8 cellular contexts compared by ENCODE assay signal in the genomic region with DNA sequence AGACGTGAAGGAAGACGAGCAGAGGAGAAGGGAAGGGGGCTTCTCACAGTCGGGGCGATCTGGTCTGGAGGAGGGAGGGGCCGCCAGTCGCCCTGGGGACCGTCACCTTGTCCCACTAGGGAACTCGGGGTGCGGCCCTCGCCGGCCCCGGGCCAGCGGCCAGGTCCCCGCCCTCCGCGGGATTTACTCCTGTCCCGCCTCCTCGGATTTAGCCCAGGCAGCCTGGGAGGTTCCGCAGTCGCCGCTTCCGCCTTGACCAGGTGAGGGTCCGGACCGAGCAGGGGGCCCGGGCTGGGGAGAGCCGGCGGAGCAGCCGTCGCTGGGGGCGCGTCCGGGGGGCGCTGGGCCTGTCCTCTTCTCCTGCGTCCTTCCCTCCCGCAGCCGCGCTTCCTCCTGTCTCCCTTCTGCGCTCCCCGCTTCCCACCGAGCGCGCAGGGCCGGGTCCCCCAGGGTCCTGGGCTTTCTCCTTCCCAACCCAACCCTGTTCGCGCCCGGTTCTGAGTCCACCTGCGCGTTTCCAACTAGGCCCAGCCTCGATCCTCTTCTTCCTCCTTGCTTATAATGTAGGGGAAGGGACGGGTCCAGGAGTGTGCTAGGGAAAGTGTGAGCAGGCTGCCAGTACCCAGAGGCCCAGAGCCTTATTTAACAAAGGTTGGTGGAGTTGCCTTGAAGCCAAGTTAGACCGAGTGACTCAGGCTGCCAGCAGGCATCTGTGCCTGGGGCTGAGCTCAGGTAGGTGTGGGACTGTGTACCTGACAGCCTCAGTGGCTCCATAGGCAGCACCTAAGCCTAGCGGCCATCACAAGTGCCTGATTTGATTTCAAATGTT. TPM values are rescaled to one million over a fixed set of nuclear protein-coding genes. Genes with fewer than 3 reads are reported as not detected.
A peak's percentile ranks its signal among the peaks of the same experiment; 100 is the strongest.
DNase-seq lines count a peak whose midpoint lies in the region; ATAC-seq and TF ChIP-seq lines count a peak whose summit lies in the region.

A gene (plus strand): TSS at position 235 of the 829 bp plus-strand sequence. CDS start 1,838 bp downstream, outside the sequence.

- H3K36me3 Mint-ChIP-seq in activated T-helper 1 cell treated with anti-CD3 and anti-CD28 coated beads, Interleukin-12 subunit alpha, Interleukin-12 subunit beta, Interleukin-2, Interleukin-4 antibody, amounts not matched to agents 30 ng/mL and 10 ng/mL and 1 ng/mL, durations not matched to agents 14 hours and 24 hours and 36 hours (ENCODE audit: low read depth) = peaks cover 6% of the 10 kb centered on the region

- H2AFZ ChIP-seq in hepatocyte = peak within 1 kb of the TSS; percentile 85

- no peaks in the 10 kb centered on the region for H3K36me3 ChIP-seq in hepatocyte (replicated peaks; ENCODE audit: insufficient read depth, low read depth)

- 5% methylated on average over 31 of the region's 52 CpGs for WGBS in hepatocyte (ENCODE audit: low lambda C conversion rate, missing lambda C conversion rate)

- peak within 1 kb of the TSS; percentile 51 for H3K4me3 ChIP-seq in hepatocyte

- H3K27me3 Mint-ChIP-seq in activated T-helper 1 cell treated with anti-CD3 and anti-CD28 coated beads, Interleukin-12 subunit alpha, Interleukin-12 subunit beta, Interleukin-2, Interleukin-4 antibody, amounts not matched to agents 30 ng/mL and 10 ng/mL and 1 ng/mL, durations not matched to agents 14 hours and 24 hours and 36 hours (ENCODE audit: insufficient read depth) = peaks cover 47% of the 10 kb centered on the region

- H3K9me3 ChIP-seq in hepatocyte (ENCODE audit: low read depth) = no peaks in the 10 kb centered on the region

- DNase-seq in ELF-1 (ENCODE audit: low read depth, low spot score) (peak; percentile 51), hepatocyte (ENCODE audit: low spot score) (peak; percentile 74), sciatic nerve (ENCODE audit: low spot score) (peak; percentile 71), epidermal melanocyte (ENCODE audit: insufficient read length, low spot score) (no peak)
- no peak for DNase-seq in activated T-helper 1 cell treated with anti-CD3 and anti-CD28 coated beads, Interleukin-12 subunit alpha, Interleukin-12 subunit beta, Interleukin-2, Interleukin-4 antibody, amounts not matched to agents 30 ng/mL and 10 ng/mL and 1 ng/mL, durations not matched to agents 14 hours and 24 hours and 36 hours (ENCODE audit: low spot score)

- intact Hi-C loops in activated T-helper 1 cell treated with anti-CD3 and anti-CD28 coated beads, Interleukin-12 subunit alpha, Interleukin-12 subunit beta, Interleukin-2, Interleukin-4 antibody, amounts not matched to agents 30 ng/mL and 10 ng/mL and 1 ng/mL, durations not matched to agents 14 hours and 24 hours and 36 hours (cut with micrococcal nuclease) = no loop called here
- intact Hi-C loops in sciatic nerve (cut with DNase I) = no loop called here

- peak within 1 kb of the TSS; percentile 57 for H3K27ac ChIP-seq in hepatocyte

- no peaks in the 10 kb centered on the region for H3K27me3 ChIP-seq in hepatocyte

- no peaks in the 10 kb centered on the region for H3K9me2 ChIP-seq in hepatocyte (replicated peaks; ENCODE audit: insufficient read depth)

- H4K20me1 ChIP-seq in hepatocyte (ENCODE audit: insufficient read depth, poor library complexity, severe bottlenecking) = no peaks in the 10 kb centered on the region

- no peak for TF ChIP-seq CTCF in hepatocyte (IDR thresholded peaks at IDR 0.05; ENCODE audit: poor library complexity)

- ATAC-seq in sciatic nerve (peak; percentile 38), HG02885 (IDR thresholded peaks at IDR 0.05; ENCODE audit: poor library complexity, unreplicated experiment) (no peak), GM18873 (IDR thresholded peaks at IDR 0.05; ENCODE audit: low FRiP score, unreplicated experiment) (no peak), HG03342 (IDR thresholded peaks at IDR 0.05; ENCODE audit: unreplicated experiment) (no peak)

- no peak within 1 kb of the TSS for H3K4me3 Mint-ChIP-seq in activated T-helper 1 cell treated with anti-CD3 and anti-CD28 coated beads, Interleukin-12 subunit alpha, Interleukin-12 subunit beta, Interleukin-2, Interleukin-4 antibody, amounts not matched to agents 30 ng/mL and 10 ng/mL and 1 ng/mL, durations not matched to agents 14 hours and 24 hours and 36 hours

- peaks cover 11% of the 10 kb centered on the region for H3K4me1 ChIP-seq in hepatocyte (ENCODE audit: insufficient read depth)

- peaks cover 5% of the 10 kb centered on the region for H3K4me1 Mint-ChIP-seq in activated T-helper 1 cell treated with anti-CD3 and anti-CD28 coated beads, Interleukin-12 subunit alpha, Interleukin-12 subunit beta, Interleukin-2, Interleukin-4 antibody, amounts not matched to agents 30 ng/mL and 10 ng/mL and 1 ng/mL, durations not matched to agents 14 hours and 24 hours and 36 hours (ENCODE audit: low read depth)

- peak within 1 kb of the TSS; percentile 99 for H3K4me2 ChIP-seq in hepatocyte

- H3K79me2 ChIP-seq in hepatocyte = peaks cover 9% of the 10 kb centered on the region

- H3K27ac Mint-ChIP-seq in activated T-helper 1 cell treated with anti-CD3 and anti-CD28 coated beads, Interleukin-12 subunit alpha, Interleukin-12 subunit beta, Interleukin-2, Interleukin-4 antibody, amounts not matched to agents 30 ng/mL and 10 ng/mL and 1 ng/mL, durations not matched to agents 14 hours and 24 hours and 36 hours = peak within 1 kb of the TSS; percentile 13

- peaks cover 9% of the 10 kb centered on the region for H3K9me3 Mint-ChIP-seq in activated T-helper 1 cell treated with anti-CD3 and anti-CD28 coated beads, Interleukin-12 subunit alpha, Interleukin-12 subunit beta, Interleukin-2, Interleukin-4 antibody, amounts not matched to agents 30 ng/mL and 10 ng/mL and 1 ng/mL, durations not matched to agents 14 hours and 24 hours and 36 hours

RNA-seq across cellular contexts. Expression of the gene that starts here (rescaled TPM):
- 3.8 and 4.9 TPM in 2 replicates for total RNA-seq in activated T-helper 1 cell treated with anti-CD3 and anti-CD28 coated beads, Interleukin-12 subunit alpha, Interleukin-12 subunit beta, Interleukin-2, Interleukin-4 antibody, amounts not matched to agents 30 ng/mL and 10 ng/mL and 1 ng/mL, durations not matched to agents 14 hours and 24 hours and 36 hours
- 8.4 and 11.4 TPM in 2 replicates for total RNA-seq in hepatocyte
- polyA plus RNA-seq in hepatocyte = 8.9 and 10.2 TPM in 2 replicates
- 6.1 TPM for total RNA-seq in sciatic nerve

Comparison
In these comparisons a context has a peak if more than half of its experiments do, and no peak if none do; other contexts are left out.
1. DNase-seq: peak in ELF-1 (single experiment), hepatocyte (single experiment) and sciatic nerve (single experiment); none in activated T-helper 1 cell treated with anti-CD3 and anti-CD28 coated beads, Interleukin-12 subunit alpha, Interleukin-12 subunit beta, Interleukin-2, Interleukin-4 antibody, amounts not matched to agents 30 ng/mL and 10 ng/mL and 1 ng/mL, durations not matched to agents 14 hours and 24 hours and 36 hours (single experiment) and epidermal melanocyte (single experiment).